In genomic region chr7:74173491-74173865, GRCh38 we compare ENCODE assay signal across 9 cellular contexts. TPM values are rescaled to one million over a fixed set of nuclear protein-coding genes. Genes with fewer than 3 reads are reported as not detected.
DNase-seq lines count a peak whose midpoint lies in the region; ATAC-seq, FAIRE-seq and TF ChIP-seq lines count a peak whose summit lies in the region.
"Had no signal": no experiment of that assay in that cellular context is flagged by ENCODE, and none has a peak within 500 bp of the region (broad histone marks: within the 10 kb centered on the region; RNA-seq: fewer than 3 reads in every experiment).

No MANE protein-coding gene starts in this region.

- H3K27me3 ChIP-seq in MM.1S (replicated peaks; ENCODE audit: insufficient read depth, low read length) (no peaks in the 10 kb centered on the region), neural cell (ENCODE audit: insufficient read depth, low read depth, low read length) (no peaks in the 10 kb centered on the region)

- H3K9me2 ChIP-seq in MM.1S (replicated peaks; ENCODE audit: insufficient read depth, low read length) (no peaks in the 10 kb centered on the region), neural cell (ENCODE audit: insufficient read depth, low read length) (no peaks in the 10 kb centered on the region)

- TF ChIP-seq CTCF in MM.1S (IDR thresholded peaks at IDR 0.05; ENCODE audit: low read length) (no peak), coronary artery (IDR thresholded peaks at IDR 0.05) (no peak), neural cell (IDR thresholded peaks at IDR 0.05; ENCODE audit: poor library complexity, severe bottlenecking) (no peak), D721Med (IDR thresholded peaks at IDR 0.05; ENCODE audit: insufficient read depth, missing control alignments) (no peak)

- H3F3A ChIP-seq in MM.1S (ENCODE audit: insufficient read depth, low read length) (peaks cover 3% of the 10 kb centered on the region; the same call in 1 of the 2 replicates), neural cell (ENCODE audit: insufficient read depth, low read length, poor library complexity, severe bottlenecking) (no peaks in the 10 kb centered on the region)

- H3K4me2 ChIP-seq in MM.1S (ENCODE audit: low read depth, low read length) (peak overlapping the region; percentile 98), neural cell (ENCODE audit: low read length) (peak overlapping the region; percentile 85)

- no peak for ATAC-seq in HG02970 (IDR thresholded peaks at IDR 0.05; ENCODE audit: low FRiP score, unreplicated experiment)

- H3K9ac ChIP-seq in MM.1S (ENCODE audit: low read length) (peak overlapping the region; percentile 80), neural cell (ENCODE audit: low read length) (peak overlapping the region; percentile 98)

- H3K27ac ChIP-seq in MM.1S (ENCODE audit: low read length) (peak overlapping the region; percentile 4; the same call in 1 of the 2 replicates), coronary artery (peak overlapping the region; percentile 96 to 98), neural cell (ENCODE audit: low read length) (peak overlapping the region; percentile 84)

- peaks cover 6% of the 10 kb centered on the region for H3K4me1 ChIP-seq in MM.1S (ENCODE audit: low read length)

- peak overlapping the region; percentile 96 for H2AFZ ChIP-seq in MM.1S (ENCODE audit: low read length)
- peak overlapping the region; percentile 93 for H2AFZ ChIP-seq in neural cell (ENCODE audit: low read depth, low read length)

- peaks cover 47% of the 10 kb centered on the region for H3K79me2 ChIP-seq in MM.1S (ENCODE audit: low read length)
- H3K79me2 ChIP-seq in neural cell (replicated peaks; ENCODE audit: insufficient read depth, low read length): peaks cover 40% of the 10 kb centered on the region

- no peak for TF ChIP-seq EP300 in neural cell (conservative IDR thresholded peaks at IDR 0.05; ENCODE audit: poor library complexity, severe bottlenecking)

- FAIRE-seq in GM19239 (lab: Jason Lieb, UNC) (no peak), GM12892 (lab: Jason Lieb, UNC) (no peak), D721Med (lab: Jason Lieb, UNC) (no peak)
- FAIRE-seq: TTC549 had no signal

- H3K4me3 ChIP-seq in MM.1S (ENCODE audit: low read length) (peak overlapping the region; percentile 85), coronary artery (peak overlapping the region; percentile 84), neural cell (ENCODE audit: low read length) (peak overlapping the region; percentile 98)

- peaks cover 31% of the 10 kb centered on the region for H4K20me1 ChIP-seq in MM.1S (ENCODE audit: insufficient read depth, low read length)
- H4K20me1 ChIP-seq in neural cell (ENCODE audit: insufficient read depth): peaks cover 4% of the 10 kb centered on the region

- H3K9me3 ChIP-seq in MM.1S (replicated peaks; ENCODE audit: insufficient read depth, low read length) (no peaks in the 10 kb centered on the region), neural cell (ENCODE audit: low read length) (no peaks in the 10 kb centered on the region)

- H3K36me3 ChIP-seq in MM.1S (replicated peaks; ENCODE audit: insufficient read depth, low read length) (no peaks in the 10 kb centered on the region), neural cell (ENCODE audit: insufficient read depth, low read length) (no peaks in the 10 kb centered on the region)

- no peak for TF ChIP-seq POLR2A in GM12892 (IDR thresholded peaks at IDR 0.05; ENCODE audit: low read depth, low read length)

- TF ChIP-seq RAD21 in neural cell (conservative IDR thresholded peaks at IDR 0.05): no peak

- DNase-seq in GM19239 (ENCODE audit: insufficient read length, low spot score) (peak; percentile 22), MM.1S (no peak), coronary artery (ENCODE audit: low spot score) (no peak), GM12892 (ENCODE audit: insufficient read length) (no peak), D721Med (ENCODE audit: insufficient read length, low spot score) (no peak), NCI-H748 (lab: John Stamatoyannopoulos, UW; ENCODE audit: unreplicated experiment) (no peak)

TF ChIP-seq in neural cell, 6 proteins besides CTCF, POLR2A, EP300 and RAD21:
- TF ChIP-seq REST (IDR thresholded peaks at IDR 0.05; ENCODE audit: borderline replicate concordance) (no peak), MXI1 (conservative IDR thresholded peaks at IDR 0.05; ENCODE audit: poor library complexity, severe bottlenecking) (no peak), EZH2 (IDR thresholded peaks at IDR 0.05; ENCODE audit: borderline replicate concordance, insufficient read depth, low read length, poor library complexity, severe bottlenecking) (no peak), SMC3 (conservative IDR thresholded peaks at IDR 0.05; ENCODE audit: poor library complexity) (no peak), TAF1 (IDR thresholded peaks at IDR 0.05; ENCODE audit: low read depth) (no peak), POLR2AphosphoS5 (IDR thresholded peaks at IDR 0.05) (no peak)

RNA-seq across cellular contexts. Expression of gene EIF4H, which starts 0.7 kb away (rescaled TPM):
- polyA plus RNA-seq in neural cell: 170 and 180 TPM in 2 replicates
- polyA minus RNA-seq in neural cell: 150 and 155 TPM in 2 replicates
- 222 TPM for polyA plus RNA-seq in GM12892 (2012; ENCODE audit: missing spikeins)

RNA-seq across cellular contexts. Expression of gene LAT2, which starts 36.3 kb away (rescaled TPM):
- polyA plus RNA-seq in neural cell: 2.6 and 3.7 TPM in 2 replicates
- polyA minus RNA-seq in neural cell: 0.69 TPM in 1 of 2 replicates, not detected in the other
- 160 TPM for polyA plus RNA-seq in GM12892 (2012; ENCODE audit: missing spikeins)

Comparison
In these comparisons a context has a peak if more than half of its experiments do, and no peak if none do; other contexts are left out.
1. H3K27ac ChIP-seq: peak in every context shown above with its lines; median percentile 97 in coronary artery; 84 in neural cell; 4 in MM.1S.